In the genomic region with DNA sequence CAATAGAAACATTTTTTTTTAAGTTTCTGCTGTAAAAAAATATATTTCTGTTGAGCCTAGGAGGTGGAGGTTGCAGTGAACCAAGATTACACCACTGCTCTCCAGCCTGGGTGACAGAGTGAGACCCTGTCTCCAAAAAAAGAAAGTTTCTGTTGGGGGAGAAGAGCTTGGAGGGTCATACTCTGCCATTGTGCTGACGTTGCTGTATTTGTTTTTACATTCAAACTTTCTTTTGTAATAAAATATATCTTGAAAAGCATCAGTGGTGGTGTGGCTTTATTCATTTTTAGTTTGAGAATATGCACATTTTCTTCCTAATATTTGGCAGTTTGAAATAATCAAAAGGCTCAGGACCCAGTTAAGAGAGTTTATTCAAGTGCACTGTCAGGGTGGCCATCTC, we compare ENCODE assay signal across 23 cellular contexts.
"Had no signal": no experiment of that assay in that cellular context is flagged by ENCODE, and none has a peak within 500 bp of the region (broad histone marks: within the 10 kb centered on the region; RNA-seq: fewer than 3 reads in every experiment).

No MANE protein-coding gene starts in this region.

- H3K9ac ChIP-seq: KMS-11, SK-N-SH had no signal

- H3K4me2 ChIP-seq: KMS-11, SK-N-SH had no signal

- DNase-seq: MV-4-11, NCI-H1048, NCI-H1105 treated with DMSO at 0.1 percent for 48 hours, NCI-H1417 treated with DMSO at 0.1 percent for 48 hours, NCI-H146, NCI-H1694 treated with DMSO at 0.1 percent for 48 hours, NCI-H1930, NCI-H2081, NCI-H2107, NCI-H2171, NCI-H226, NCI-H446, NCI-H510A, NCI-H524 treated with DMSO at 0.1 percent for 48 hours, NCI-H774, PC-3, SHP77, SK-N-SH, SW 1271 had no signal

- ATAC-seq: Panc1, PC-3, T-cell had no signal

- H3K9me2 ChIP-seq: SK-N-SH had no signal

- H3K9me3 ChIP-seq: SK-N-SH had no signal

- H3K27ac ChIP-seq: KMS-11, RWPE1 had no signal
